Comparison of ENCODE assay signal across 8 cellular contexts in genomic region chr19:41687419-41687818, GRCh38. TPM values are rescaled to one million over a fixed set of nuclear protein-coding genes. Genes with fewer than 3 reads are reported as not detected.
"Had no signal": no experiment of that assay in that cellular context is flagged by ENCODE, and none has a peak within 500 bp of the region (broad histone marks: within the 10 kb centered on the region; RNA-seq: fewer than 3 reads in every experiment).

No MANE protein-coding gene starts in this region.

- ATAC-seq: GM23338, HepG2 had no signal

- DNase-seq: H9, HCEC 1CT had no signal

- H3K27ac Mint-ChIP-seq: GM23338, H9, IgD-negative memory B cell had no signal

- H3K4me3 ChIP-seq: GM23338 had no signal

- H3K9me3 Mint-ChIP-seq: GM23338 had no signal

- H3K27ac ChIP-seq: HL-60 had no signal

- H3K4me3 Mint-ChIP-seq: GM23338, H9, IgD-negative memory B cell had no signal

- H3K4me1 Mint-ChIP-seq: H9, IgD-negative memory B cell had no signal

RNA-seq across cellular contexts. Expression of gene CEACAM7, which starts 0.7 kb away (rescaled TPM):
- total RNA-seq: H1, H9, HepG2, HT1080 had no signal
- polyA plus RNA-seq: GM23338, H1, HepG2, IgD-negative memory B cell had no signal

RNA-seq across cellular contexts. Expression of gene CEACAM5, which starts 21.0 kb away (rescaled TPM):
- total RNA-seq: GM23338, H1, H9, HepG2, HT1080 had no signal
- polyA plus RNA-seq: GM23338, H1, HepG2, IgD-negative memory B cell had no signal
